Comparison of ENCODE assay signal across 8 cellular contexts in the genomic region with DNA sequence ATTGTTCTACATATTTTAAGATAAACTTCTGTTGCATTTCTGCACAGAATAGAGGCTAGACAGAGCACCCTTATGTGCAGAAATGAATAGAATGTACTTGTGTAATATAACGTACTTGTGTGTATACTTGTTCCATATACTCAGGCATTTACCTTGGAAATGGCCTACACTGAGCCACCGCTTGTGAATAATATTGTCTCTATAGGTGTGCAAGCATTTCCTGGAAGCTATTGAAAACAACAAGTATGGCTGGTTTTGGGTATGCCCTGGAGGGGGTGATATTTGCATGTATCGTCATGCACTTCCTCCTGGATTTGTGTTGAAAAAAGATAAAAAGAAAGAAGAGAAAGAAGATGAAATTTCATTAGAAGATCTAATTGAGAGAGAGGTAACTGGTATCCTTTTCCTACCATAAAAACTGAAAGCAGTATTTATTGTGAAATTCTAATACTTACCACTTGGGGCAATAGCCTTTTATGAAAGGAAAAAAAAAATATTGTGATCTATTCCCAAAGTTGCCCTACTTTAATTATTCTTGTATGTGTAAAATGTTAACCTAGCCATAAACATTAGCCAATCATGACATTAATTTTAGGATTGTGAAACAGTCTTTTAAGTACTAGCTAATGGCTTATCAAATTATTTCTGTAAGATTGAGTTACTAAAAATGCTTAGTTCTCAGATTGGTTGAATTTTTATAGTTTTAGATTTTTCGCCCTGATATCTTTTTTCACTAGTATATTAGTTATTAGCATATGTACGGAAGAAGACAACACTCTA. TPM values are rescaled to one million over a fixed set of nuclear protein-coding genes. Genes with fewer than 3 reads are reported as not detected.
DNase-seq lines count a peak whose midpoint lies in the region; ATAC-seq and TF ChIP-seq lines count a peak whose summit lies in the region.

No MANE protein-coding gene starts in this region.

- no peak for DNase-seq in CD4-positive, alpha-beta T cell
- DNase-seq in Karpas-422 (peak; percentile 70), SKM-1 treated with dmso at 0.1 percent for 144 hours (lab: John Stamatoyannopoulos, UW; ENCODE audit: unreplicated experiment) (peak; percentile 41), fibroblast of villous mesenchyme (ENCODE audit: low read depth) (peak; percentile 66), stromal cell of bone marrow (ENCODE audit: low read depth) (peak; percentile 13)

- H4K20me1 ChIP-seq in Karpas-422 (ENCODE audit: insufficient read depth, low read depth, low read length) = peaks cover 7% of the 10 kb centered on the region; the same call in 1 of the 2 replicates

- H3K27me3 ChIP-seq in CD4-positive, alpha-beta T cell (ENCODE audit: control insufficient read depth, insufficient read depth, low read length) = no peaks in the 10 kb centered on the region
- H3K27me3 ChIP-seq in Karpas-422 (ENCODE audit: low read length) = no peaks in the 10 kb centered on the region

- no peak overlapping the region for H3K4me3 Mint-ChIP-seq in CD4-positive, alpha-beta T cell
- H3K4me3 Mint-ChIP-seq in stimulated activated memory B cell treated with anti-CD40 and anti-IgM and Interleukin-4, amounts not matched to agents 10 μg/mL and 1 μg/mL and 100 μg/mL, for 72 hours = no peak overlapping the region

- H3K9me3 ChIP-seq in CD4-positive, alpha-beta T cell (ENCODE audit: control insufficient read depth, low read length) = no peaks in the 10 kb centered on the region
- no peaks in the 10 kb centered on the region for H3K9me3 ChIP-seq in Karpas-422 (ENCODE audit: low read length)

- intact Hi-C loops in CD4-positive, alpha-beta T cell (cut with DNase I, micrococcal nuclease) = loop anchor here (1.0 to 10.0 kb wide), 7 partner anchors 18 to 951 kb away; a partner anchor contains a TSS

- H3K9ac ChIP-seq in Karpas-422 (ENCODE audit: low read length) = no peak overlapping the region

- H3K9me2 ChIP-seq in Karpas-422 (replicated peaks; ENCODE audit: insufficient read depth, low read length) = no peaks in the 10 kb centered on the region

- H3K4me1 ChIP-seq in Karpas-422 (ENCODE audit: low read length) = no peaks in the 10 kb centered on the region

- H3K4me3 ChIP-seq in Karpas-422 (ENCODE audit: low read length) = no peak overlapping the region
- no peak overlapping the region for H3K4me3 ChIP-seq in fibroblast of villous mesenchyme (ENCODE audit: low read depth, low read length)

- peak; percentile 65 for ATAC-seq in CD4-positive, alpha-beta T cell (ENCODE audit: poor library complexity)
- ATAC-seq in GM19025 (IDR thresholded peaks at IDR 0.05; ENCODE audit: low read depth, unreplicated experiment) (peak; percentile 56), GM18858 (IDR thresholded peaks at IDR 0.05; ENCODE audit: unreplicated experiment) (no peak)
- ATAC-seq in stimulated activated memory B cell treated with anti-CD40 and anti-IgM and Interleukin-4, amounts not matched to agents 10 μg/mL and 1 μg/mL and 100 μg/mL, for 72 hours = no peak

- no peak overlapping the region for H3K27ac ChIP-seq in CD4-positive, alpha-beta T cell (ENCODE audit: low read depth, low read length)
- no peak overlapping the region for H3K27ac ChIP-seq in Karpas-422 (ENCODE audit: low read length)

- no peaks in the 10 kb centered on the region for H3K27me3 Mint-ChIP-seq in CD4-positive, alpha-beta T cell
- H3K27me3 Mint-ChIP-seq in stimulated activated memory B cell treated with anti-CD40 and anti-IgM and Interleukin-4, amounts not matched to agents 10 μg/mL and 1 μg/mL and 100 μg/mL, for 72 hours = no peaks in the 10 kb centered on the region

- peak; percentile 78 for TF ChIP-seq CTCF in CD4-positive, alpha-beta T cell (IDR thresholded peaks at IDR 0.05)
- TF ChIP-seq CTCF in fibroblast of villous mesenchyme (IDR thresholded peaks at IDR 0.05; ENCODE audit: insufficient read depth, low read depth, low read length) = peak; percentile 43

- no peak overlapping the region for H3K4me2 ChIP-seq in Karpas-422 (ENCODE audit: low read depth, low read length, poor library complexity, severe bottlenecking)

- H3K36me3 ChIP-seq in Karpas-422 (ENCODE audit: insufficient read depth, low read length) = peaks cover 75% of the 10 kb centered on the region

- CTCF ChIA-PET in CD4-positive, alpha-beta T cell (lab: Charles Lee) = interaction anchor here (1.2 to 1.5 kb wide), 4 partner anchors 18 to 143 kb away, joined by 3 to 16 read pairs (median 4); a partner anchor contains a TSS

- peaks cover 92% of the 10 kb centered on the region for H3K36me3 Mint-ChIP-seq in CD4-positive, alpha-beta T cell (ENCODE audit: low read depth)
- H3K36me3 Mint-ChIP-seq in stimulated activated memory B cell treated with anti-CD40 and anti-IgM and Interleukin-4, amounts not matched to agents 10 μg/mL and 1 μg/mL and 100 μg/mL, for 72 hours = peaks cover 57% of the 10 kb centered on the region

- H3K9me3 Mint-ChIP-seq in CD4-positive, alpha-beta T cell = no peaks in the 10 kb centered on the region
- H3K9me3 Mint-ChIP-seq in stimulated activated memory B cell treated with anti-CD40 and anti-IgM and Interleukin-4, amounts not matched to agents 10 μg/mL and 1 μg/mL and 100 μg/mL, for 72 hours = no peaks in the 10 kb centered on the region

- H3K27ac Mint-ChIP-seq in CD4-positive, alpha-beta T cell = no peak overlapping the region
- no peak overlapping the region for H3K27ac Mint-ChIP-seq in stimulated activated memory B cell treated with anti-CD40 and anti-IgM and Interleukin-4, amounts not matched to agents 10 μg/mL and 1 μg/mL and 100 μg/mL, for 72 hours

- H2AFZ ChIP-seq in Karpas-422 (ENCODE audit: low read length) = no peak overlapping the region

- H3K79me2 ChIP-seq in Karpas-422 (ENCODE audit: low read length) = peaks cover 56% of the 10 kb centered on the region

- H3K4me1 Mint-ChIP-seq in CD4-positive, alpha-beta T cell (ENCODE audit: low read depth) = peaks cover 22% of the 10 kb centered on the region
- peaks cover 16% of the 10 kb centered on the region for H3K4me1 Mint-ChIP-seq in stimulated activated memory B cell treated with anti-CD40 and anti-IgM and Interleukin-4, amounts not matched to agents 10 μg/mL and 1 μg/mL and 100 μg/mL, for 72 hours

- POLR2A ChIA-PET in CD4-positive, alpha-beta T cell (lab: Charles Lee) = interaction anchor here (1.0 to 1.5 kb wide), 3 partner anchors 18 to 138 kb away, joined by 4 to 5 read pairs (median 4); a partner anchor contains a TSS

RNA-seq across cellular contexts. Expression of a gene that starts 18.0 kb away (rescaled TPM):
- total RNA-seq in CD4-positive, alpha-beta T cell = 100 to 1,000 TPM; 124 to 140 TPM
- 58.9 and 66.5 TPM in 2 replicates for total RNA-seq in Karpas-422 (2014; rRNA removed; shearing (Covaris generic); ENCODE audit: low replicate concordance)
- total RNA-seq in fibroblast of villous mesenchyme = 59.9 and 84.2 TPM in 2 replicates

Comparison
In these comparisons a context has a peak if more than half of its experiments do, and no peak if none do; other contexts are left out.
1. ATAC-seq: peak in CD4-positive, alpha-beta T cell (single experiment) and GM19025 (single experiment); none in stimulated activated memory B cell treated with anti-CD40 and anti-IgM and Interleukin-4, amounts not matched to agents 10 μg/mL and 1 μg/mL and 100 μg/mL, for 72 hours (single experiment) and GM18858 (single experiment).
2. DNase-seq: peak in Karpas-422 (single experiment), SKM-1 treated with dmso at 0.1 percent for 144 hours (single experiment), fibroblast of villous mesenchyme (single experiment) and stromal cell of bone marrow (single experiment); none in CD4-positive, alpha-beta T cell (0 of 10).